8 cellular contexts compared by ENCODE assay signal in the genomic region with DNA sequence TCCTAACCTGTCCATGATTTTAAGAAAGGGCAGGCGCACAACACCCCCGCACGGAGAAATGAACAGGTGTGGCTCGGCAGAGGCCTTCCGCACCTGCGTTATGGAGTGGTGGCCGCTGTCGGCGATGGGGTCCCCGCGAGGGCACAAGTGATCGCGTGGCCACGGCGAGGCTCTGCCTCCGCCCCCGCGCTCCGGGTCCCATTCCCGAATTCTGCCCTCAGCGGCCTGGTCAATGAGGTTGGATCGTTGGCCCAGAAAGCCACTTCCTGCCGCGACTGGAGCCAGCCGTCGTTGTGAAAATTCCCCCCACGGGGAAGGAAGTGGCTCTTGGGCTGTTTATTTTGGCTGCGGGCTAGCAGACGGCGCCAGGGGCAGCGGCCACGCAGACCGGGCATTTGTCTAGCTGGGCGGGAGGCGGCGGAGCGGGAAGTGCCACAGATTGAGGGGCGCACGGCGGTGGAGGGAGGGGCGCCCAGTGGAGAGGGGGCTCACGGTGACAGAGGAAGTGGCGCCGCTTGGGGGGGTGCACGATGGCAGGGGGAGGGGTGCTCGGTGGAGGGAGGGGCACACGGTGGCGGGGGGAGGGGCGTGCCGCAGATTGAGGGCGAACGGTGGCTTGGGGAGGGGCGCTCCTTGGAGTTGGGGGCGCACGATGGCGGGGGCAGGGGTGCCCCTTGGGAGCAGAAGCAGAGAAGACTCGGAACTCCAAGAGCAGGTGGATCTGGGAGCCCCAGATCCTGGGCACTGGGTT. TPM values are rescaled to one million over a fixed set of nuclear protein-coding genes. Genes with fewer than 3 reads are reported as not detected.
DNase-seq lines count a peak whose midpoint lies in the region; ATAC-seq and TF ChIP-seq lines count a peak whose summit lies in the region.

No MANE protein-coding gene starts in this region.

- WGBS in liver = 4% methylated on average over 57 of the region's 57 CpGs

- TF ChIP-seq CTCF in Loucy (conservative IDR thresholded peaks at IDR 0.05; ENCODE audit: low read length) (no peak), colonic mucosa (IDR thresholded peaks at IDR 0.05) (no peak), liver (IDR thresholded peaks at IDR 0.05; ENCODE audit: low read depth, low read length, missing input control) (no peak), omental fat pad (IDR thresholded peaks at IDR 0.05) (no peak)

- H3F3A ChIP-seq in Loucy (ENCODE audit: low read depth) = 0 out of 2 replicates have a peak, but pooled peaks cover 3% of the 10 kb centered on the region

- H3K27ac ChIP-seq in colonic mucosa (peak overlapping the region; percentile 32), liver (ENCODE audit: low read depth in 1 of 2, low read length in 2 of 2) (peak overlapping the region; percentile 79 to 90)

- peak overlapping the region; percentile 59 for H3K9ac ChIP-seq in Loucy (ENCODE audit: low read depth, low read length, poor library complexity, severe bottlenecking)
- H3K9ac ChIP-seq in colonic mucosa (ENCODE audit: low read depth in 2 of 2, low read length in 2 of 2) = peak overlapping the region; percentile 46 to 60
- H3K9ac ChIP-seq in liver (ENCODE audit: low read depth in 1 of 2, low read length in 2 of 2) = peak overlapping the region in 1 of 2 donors; percentile 54

- H3K9me3 ChIP-seq in Loucy (ENCODE audit: insufficient read depth, low read depth, low read length) (no peaks in the 10 kb centered on the region), colonic mucosa (no peaks in the 10 kb centered on the region), liver (ENCODE audit: control insufficient read depth in 4 of 4, low read length in 3 of 4) (no peaks in the 10 kb centered on the region)

- H3K79me2 ChIP-seq in Loucy (ENCODE audit: insufficient read depth, low read length) = no peaks in the 10 kb centered on the region

- no peak for ATAC-seq in omental fat pad (ENCODE audit: low FRiP score)

- H4K20me1 ChIP-seq in Loucy (ENCODE audit: insufficient read depth, low read length, poor library complexity, severe bottlenecking) = no peaks in the 10 kb centered on the region

- no peaks in the 10 kb centered on the region for H3K36me3 Mint-ChIP-seq in T-helper 2 cell treated with Interferon-gamma antibody and Interleukin-4, amounts not matched to agents 5 μg/mL and 100 μg/mL, for 36 hours (ENCODE audit: low read depth)

- peak in 1 of 2 donors; percentile 26 for TF ChIP-seq RAD21 in liver (IDR thresholded peaks at IDR 0.05)

- H3K27me3 ChIP-seq in Loucy (ENCODE audit: insufficient read depth, low read length, poor library complexity, severe bottlenecking) (no peaks in the 10 kb centered on the region), colonic mucosa (no peaks in the 10 kb centered on the region), liver (ENCODE audit: control insufficient read depth in 4 of 4, insufficient read depth in 4 of 4, low read length in 3 of 4) (no peaks in the 10 kb centered on the region)

- H3K27me3 Mint-ChIP-seq in T-helper 2 cell treated with Interferon-gamma antibody and Interleukin-4, amounts not matched to agents 5 μg/mL and 100 μg/mL, for 36 hours (ENCODE audit: low read depth) = peaks cover 62% of the 10 kb centered on the region

- no peaks in the 10 kb centered on the region for H3K36me3 ChIP-seq in Loucy (ENCODE audit: insufficient read depth, low read length)
- no peaks in the 10 kb centered on the region for H3K36me3 ChIP-seq in colonic mucosa
- H3K36me3 ChIP-seq in liver (ENCODE audit: control insufficient read depth in 4 of 4, insufficient read depth in 3 of 4, low read depth in 1 of 4, low read length in 3 of 4) = no peaks in the 10 kb centered on the region

- peaks cover 21% of the 10 kb centered on the region for H3K4me1 Mint-ChIP-seq in T-helper 2 cell treated with Interferon-gamma antibody and Interleukin-4, amounts not matched to agents 5 μg/mL and 100 μg/mL, for 36 hours (ENCODE audit: low read depth)

- no peaks in the 10 kb centered on the region for H3K9me2 ChIP-seq in Loucy (replicated peaks; ENCODE audit: low read depth, low read length)

- H2AFZ ChIP-seq in Loucy (ENCODE audit: low read length) = peak overlapping the region; percentile 86

- H3K27ac Mint-ChIP-seq in T-helper 2 cell treated with Interferon-gamma antibody and Interleukin-4, amounts not matched to agents 5 μg/mL and 100 μg/mL, for 36 hours = no peak overlapping the region

- H3K4me1 ChIP-seq in Loucy (ENCODE audit: insufficient read depth, low read length, poor library complexity, severe bottlenecking) (peaks cover 8% of the 10 kb centered on the region), colonic mucosa (peaks cover 4% of the 10 kb centered on the region), liver (ENCODE audit: control insufficient read depth in 4 of 4, insufficient read depth in 4 of 4, low read length in 3 of 4) (peaks cover 0 to 18% (median 11%) of the 10 kb centered on the region in 4 donors)

- intact Hi-C loops in colonic mucosa (cut with DNase I) = no loop called here

- peak overlapping the region; percentile 88 for H3K4me2 ChIP-seq in Loucy (ENCODE audit: low read depth, low read length, poor library complexity, severe bottlenecking)

- no peaks in the 10 kb centered on the region for H3K9me3 Mint-ChIP-seq in T-helper 2 cell treated with Interferon-gamma antibody and Interleukin-4, amounts not matched to agents 5 μg/mL and 100 μg/mL, for 36 hours

- DNase-seq in DMS79 treated with DMSO at 0.1 percent for 48 hours (lab: John Stamatoyannopoulos, UW) (peak; percentile 32), colonic mucosa (peak; percentile 60), omental fat pad (ENCODE audit: low spot score) (no peak), superior temporal gyrus (ENCODE audit: extremely low spot score) (no peak)
- DNase-seq in T-helper 2 cell treated with Interferon-gamma antibody and Interleukin-4, amounts not matched to agents 5 μg/mL and 100 μg/mL, for 36 hours (ENCODE audit: low spot score) = peak; percentile 44
- DNase-seq in stimulated activated CD8-positive, alpha-beta memory T cell treated with anti-CD3 and anti-CD28 coated beads, Interleukin-7, amount 100 ng/mL, for 48 hours (ENCODE audit: extremely low read depth in 1 of 2, low read depth in 1 of 2) = peak; percentile 13 to 28

- H3K4me3 Mint-ChIP-seq in T-helper 2 cell treated with Interferon-gamma antibody and Interleukin-4, amounts not matched to agents 5 μg/mL and 100 μg/mL, for 36 hours = peak overlapping the region; percentile 81

- H3K4me3 ChIP-seq in Loucy (ENCODE audit: low read length, poor library complexity, severe bottlenecking) (peak overlapping the region; percentile 74), colonic mucosa (peak overlapping the region; percentile 28), liver (ENCODE audit: low read depth in 1 of 3, low read length in 3 of 3) (peak overlapping the region in 2 of 3 donors; percentile 55 to 67)

TF ChIP-seq in liver, 16 proteins besides CTCF, POLR2A, EP300 and RAD21 (continues in another document):
- TF ChIP-seq FOXA2 (IDR thresholded peaks at IDR 0.05) (peak; percentile 82), GABPA (IDR thresholded peaks at IDR 0.05 in 1 of 2, conservative IDR thresholded peaks at IDR 0.05 in 1 of 2) (peak; percentile 40 to 79), FOXA1 (IDR thresholded peaks at IDR 0.05) (peak; percentile 81), RXRA (IDR thresholded peaks at IDR 0.05) (peak; percentile 29 to 53), NR2F2 (IDR thresholded peaks at IDR 0.05) (peak; percentile 14), HNF4A (conservative IDR thresholded peaks at IDR 0.05) (peak; percentile 12 to 35)
- TF ChIP-seq, protein P1, sequence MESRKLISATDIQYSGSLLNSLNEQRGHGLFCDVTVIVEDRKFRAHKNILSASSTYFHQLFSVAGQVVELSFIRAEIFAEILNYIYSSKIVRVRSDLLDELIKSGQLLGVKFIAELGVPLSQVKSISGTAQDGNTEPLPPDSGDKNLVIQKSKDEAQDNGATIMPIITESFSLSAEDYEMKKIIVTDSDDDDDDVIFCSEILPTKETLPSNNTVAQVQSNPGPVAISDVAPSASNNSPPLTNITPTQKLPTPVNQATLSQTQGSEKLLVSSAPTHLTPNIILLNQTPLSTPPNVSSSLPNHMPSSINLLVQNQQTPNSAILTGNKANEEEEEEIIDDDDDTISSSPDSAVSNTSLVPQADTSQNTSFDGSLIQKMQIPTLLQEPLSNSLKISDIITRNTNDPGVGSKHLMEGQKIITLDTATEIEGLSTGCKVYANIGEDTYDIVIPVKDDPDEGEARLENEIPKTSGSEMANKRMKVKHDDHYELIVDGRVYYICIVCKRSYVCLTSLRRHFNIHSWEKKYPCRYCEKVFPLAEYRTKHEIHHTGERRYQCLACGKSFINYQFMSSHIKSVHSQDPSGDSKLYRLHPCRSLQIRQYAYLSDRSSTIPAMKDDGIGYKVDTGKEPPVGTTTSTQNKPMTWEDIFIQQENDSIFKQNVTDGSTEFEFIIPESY (IDR thresholded peaks at IDR 0.05) = no peak
- TF ChIP-seq, protein P2, sequence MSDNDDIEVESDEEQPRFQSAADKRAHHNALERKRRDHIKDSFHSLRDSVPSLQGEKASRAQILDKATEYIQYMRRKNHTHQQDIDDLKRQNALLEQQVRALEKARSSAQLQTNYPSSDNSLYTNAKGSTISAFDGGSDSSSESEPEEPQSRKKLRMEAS (IDR thresholded peaks at IDR 0.05) = peak; percentile 82

RNA-seq across cellular contexts. Expression of a gene that starts 25.0 kb away (rescaled TPM):
- total RNA-seq in colonic mucosa = 10 to 100 TPM in 1 of 2 donors, 1 to 10 TPM in 1; 6.4 to 10.9 TPM
- 10 to 100 TPM in 1 of 2 donors, 1 to 10 TPM in 1; 3.8 to 81.1 TPM for total RNA-seq in liver
- polyA plus RNA-seq in liver = 1 to 10 TPM in 1 of 2 donors, under 1 TPM in 1; 0.49 to 1.8 TPM
- 10 to 100 TPM; 21.3 to 82.4 (median 30.8) TPM for total RNA-seq in omental fat pad

Comparison
In these comparisons a context has a peak if more than half of its experiments do, and no peak if none do; other contexts are left out.
1. DNase-seq: peak in DMS79 treated with DMSO at 0.1 percent for 48 hours (single experiment), T-helper 2 cell treated with Interferon-gamma antibody and Interleukin-4, amounts not matched to agents 5 μg/mL and 100 μg/mL, for 36 hours (single experiment), colonic mucosa (single experiment) and stimulated activated CD8-positive, alpha-beta memory T cell treated with anti-CD3 and anti-CD28 coated beads, Interleukin-7, amount 100 ng/mL, for 48 hours (2 of 2); none in omental fat pad (single experiment) and superior temporal gyrus (single experiment).
2. Peak in every context shown above with its lines, with median percentiles within 50 percentile points of each other: H3K4me3 ChIP-seq.